In genomic region chr1:15148975-15149374, GRCh38 we compare ENCODE assay signal across 15 cellular contexts. TPM values are rescaled to one million over a fixed set of nuclear protein-coding genes. Genes with fewer than 3 reads are reported as not detected.
A peak's percentile ranks its signal among the peaks of the same experiment; 100 is the strongest.
DNase-seq lines count a peak whose midpoint lies in the region; ATAC-seq and TF ChIP-seq lines count a peak whose summit lies in the region.
"Had no signal": no experiment of that assay in that cellular context is flagged by ENCODE, and none has a peak within 500 bp of the region (broad histone marks: within the 10 kb centered on the region; RNA-seq: fewer than 3 reads in every experiment).

No MANE protein-coding gene starts in this region.

- peaks cover 5% of the 10 kb centered on the region for H3K9me3 Mint-ChIP-seq in WTC11
- H3K9me3 Mint-ChIP-seq: CD8-positive, alpha-beta T cell; GM23338 had no signal

- H3K36me3 ChIP-seq in HAP-1 (replicated peaks): no peaks in the 10 kb centered on the region

- peaks cover 6% of the 10 kb centered on the region for H3K4me1 ChIP-seq in foreskin keratinocyte
- no peaks in the 10 kb centered on the region for H3K4me1 ChIP-seq in HAP-1

- in situ Hi-C loops in HAP-1 (cut with MboI; ENCODE audit: low sequenced_read_pairs): no loop called here

- DNase-seq in NCI-H2171 (lab: John Stamatoyannopoulos, UW) (peak; percentile 16), NCI-H69 (lab: John Stamatoyannopoulos, UW) (peak; percentile 15), WTC11 (ENCODE audit: low spot score) (no peak), foreskin keratinocyte (no peak), HAP-1 (ENCODE audit: low spot score in 2 of 2) (no peak), DMS79 treated with DMSO at 0.1 percent for 48 hours (lab: John Stamatoyannopoulos, UW) (no peak)
- no peak for DNase-seq in stimulated activated naive CD8-positive, alpha-beta T cell treated with anti-CD3 and anti-CD28 coated beads, Interleukin-15, Interleukin-2, amounts not matched to agents 100 U/mL and 50 U/mL, for 24 hours
- DNase-seq: CD8-positive, alpha-beta T cell; COR-L47; H7 had no signal

- H3K27me3 Mint-ChIP-seq in WTC11 (ENCODE audit: low read depth): peaks cover 17% of the 10 kb centered on the region

- CTCF ChIA-PET in WTC11 (lab: Charles Lee): no interaction called here

- H3K27ac Mint-ChIP-seq in WTC11: 0 out of 2 replicates have a peak overlapping the region, but pooled peaks have one; percentile 85
- H3K27ac Mint-ChIP-seq: CD14-positive monocyte; CD8-positive, alpha-beta T cell; GM23338; IgD-negative memory B cell had no signal

- H3K27ac ChIP-seq in foreskin keratinocyte: peak overlapping the region; percentile 29
- H3K27ac ChIP-seq: A549 had no signal

- TF ChIP-seq CTCF in WTC11 (IDR thresholded peaks at IDR 0.05): no peak
- no peak for TF ChIP-seq CTCF in foreskin keratinocyte (conservative IDR thresholded peaks at IDR 0.05)

- no peaks in the 10 kb centered on the region for H3K27me3 ChIP-seq in foreskin keratinocyte
- H3K27me3 ChIP-seq in HAP-1 (ENCODE audit: low read depth): no peaks in the 10 kb centered on the region

- peaks cover 9% of the 10 kb centered on the region; the same call in 1 of the 2 replicates for H3K4me1 Mint-ChIP-seq in WTC11

- no peaks in the 10 kb centered on the region for H3K36me3 Mint-ChIP-seq in WTC11
- H3K36me3 Mint-ChIP-seq: CD14-positive monocyte; CD8-positive, alpha-beta T cell; IgD-negative memory B cell had no signal

- POLR2A ChIA-PET in WTC11 (lab: Charles Lee): no interaction called here

- H3K9me3 ChIP-seq in HAP-1: no peaks in the 10 kb centered on the region
- H3K9me3 ChIP-seq: A549 had no signal

- ATAC-seq in WTC11 (no peak), foreskin keratinocyte (no peak)
- ATAC-seq in stimulated activated naive CD8-positive, alpha-beta T cell treated with anti-CD3 and anti-CD28 coated beads, Interleukin-15, Interleukin-2, amounts not matched to agents 100 U/mL and 50 U/mL, for 24 hours: no peak
- ATAC-seq: A549; CD8-positive, alpha-beta T cell; GM12878; GM23338 had no signal

- H3K4me3 Mint-ChIP-seq in WTC11: no peak overlapping the region
- H3K4me3 Mint-ChIP-seq: CD14-positive monocyte; CD8-positive, alpha-beta T cell; GM23338; IgD-negative memory B cell had no signal

- H3K4me3 ChIP-seq in HAP-1: no peak overlapping the region
- H3K4me3 ChIP-seq: A549, GM12878, GM23338 had no signal

TF ChIP-seq in WTC11, 78 proteins besides CTCF, POLR2A, EP300 and RAD21:
- TF ChIP-seq ETV6 (CRISPR knock-in tag; IDR thresholded peaks at IDR 0.05) (no peak), SP1 (CRISPR knock-in tag; conservative IDR thresholded peaks at IDR 0.05) (no peak), STAT6 (CRISPR knock-in tag; conservative IDR thresholded peaks at IDR 0.05; ENCODE audit: low read depth) (no peak)

RNA-seq across cellular contexts. Expression of gene TMEM51, which starts 4.6 kb away (rescaled TPM):
- total RNA-seq in WTC11 (2021) (9.2 to 10.4 TPM (median 9.4 TPM) in 3 replicates), foreskin keratinocyte (15.4 and 18.1 TPM in 2 replicates)
- 19.2 and 19.5 TPM in 2 replicates for polyA plus RNA-seq in foreskin keratinocyte
- total RNA-seq: CD8-positive, alpha-beta T cell had no signal
- polyA plus RNA-seq: IgD-negative memory B cell had no signal

Comparison
In these comparisons a context has a peak if more than half of its experiments do, and no peak if none do; other contexts are left out.
1. DNase-seq: peak in NCI-H2171 (single experiment) and NCI-H69 (single experiment); none in WTC11 (single experiment), foreskin keratinocyte (0 of 2), stimulated activated naive CD8-positive, alpha-beta T cell treated with anti-CD3 and anti-CD28 coated beads, Interleukin-15, Interleukin-2, amounts not matched to agents 100 U/mL and 50 U/mL, for 24 hours (single experiment), HAP-1 (0 of 2) and DMS79 treated with DMSO at 0.1 percent for 48 hours (single experiment).